23 cellular contexts compared by ENCODE assay signal in genomic region chr1:57616906-57617305, GRCh38.
"Had no signal": no experiment of that assay in that cellular context is flagged by ENCODE, and none has a peak within 500 bp of the region (broad histone marks: within the 10 kb centered on the region; RNA-seq: fewer than 3 reads in every experiment).

No MANE protein-coding gene starts in this region.

- H3K79me2 ChIP-seq: hepatocyte had no signal

- H3K4me2 ChIP-seq: hepatocyte, neural progenitor cell had no signal

- DNase-seq: cortex of kidney; effector memory CD4-positive, alpha-beta T cell; kidney; left colon; mammary epithelial cell; mucosa of descending colon; nucleus accumbens; ovary; right lobe of liver; spleen; stimulated activated CD4-positive, alpha-beta T cell treated with anti-CD3 and anti-CD28 coated beads, Interleukin-15, amount 100 ng/mL, for 24 hours; stimulated activated CD4-positive, alpha-beta T cell treated with anti-CD3 and anti-CD28 coated beads, Interleukin-2, amount 100 ng/mL, for 24 hours; stimulated activated CD4-positive, alpha-beta T cell treated with anti-CD3 and anti-CD28 coated beads, Interleukin-4, amount 100 ng/mL, for 4 hours; stimulated activated naive B cell treated with anti-CD40 and anti-IgM and Interleukin-4, amounts not matched to agents 10 μg/mL and 1 μg/mL and 100 μg/mL, for 72 hours; stimulated activated naive CD8-positive, alpha-beta T cell treated with anti-CD3 and anti-CD28 coated beads, Interleukin-15, amount 100 ng/mL, for 72 hours; testis; upper lobe of right lung had no signal

- H3K4me1 Mint-ChIP-seq: central memory CD8-positive, alpha-beta T cell; neural progenitor cell; stimulated activated naive B cell treated with anti-CD40 and anti-IgM and Interleukin-4, amounts not matched to agents 10 μg/mL and 1 μg/mL and 100 μg/mL, for 72 hours had no signal

- H3K27ac ChIP-seq: hepatocyte, neural progenitor cell, right lobe of liver, spleen, testis, tibial nerve, upper lobe of right lung had no signal

- H3K9me3 ChIP-seq: mucosa of descending colon, ovary, right lobe of liver, spleen, testis, tibial nerve, upper lobe of right lung had no signal

- H2AFZ ChIP-seq: hepatocyte, neural progenitor cell had no signal

- H3K4me3 ChIP-seq: hepatocyte, mucosa of descending colon, neural progenitor cell, ovary, right lobe of liver, spleen, testis, tibial nerve, upper lobe of right lung had no signal

- H3K4me3 Mint-ChIP-seq: central memory CD8-positive, alpha-beta T cell; natural killer cell treated with Interleukin-12 subunit alpha and Interleukin-12 subunit beta and Interleukin-15 and Interleukin-18, amount 100 ng/mL, for 72 hours; neural progenitor cell; stimulated activated naive B cell treated with anti-CD40 and anti-IgM and Interleukin-4, amounts not matched to agents 10 μg/mL and 1 μg/mL and 100 μg/mL, for 72 hours; stimulated activated naive CD8-positive, alpha-beta T cell treated with anti-CD3 and anti-CD28 coated beads, Interleukin-15, amount 100 ng/mL, for 72 hours had no signal

- H3K9ac ChIP-seq: neural progenitor cell had no signal

- H3K4me1 ChIP-seq: neural progenitor cell, right lobe of liver, tibial nerve, upper lobe of right lung had no signal

- H3K36me3 Mint-ChIP-seq: natural killer cell treated with Interleukin-12 subunit alpha and Interleukin-12 subunit beta and Interleukin-15 and Interleukin-18, amount 100 ng/mL, for 72 hours; neural progenitor cell; stimulated activated naive B cell treated with anti-CD40 and anti-IgM and Interleukin-4, amounts not matched to agents 10 μg/mL and 1 μg/mL and 100 μg/mL, for 72 hours had no signal

- H3K27me3 ChIP-seq: hepatocyte, neural progenitor cell, ovary, right lobe of liver, testis, tibial nerve, upper lobe of right lung had no signal

- H3K9me3 Mint-ChIP-seq: central memory CD8-positive, alpha-beta T cell; neural progenitor cell; stimulated activated naive B cell treated with anti-CD40 and anti-IgM and Interleukin-4, amounts not matched to agents 10 μg/mL and 1 μg/mL and 100 μg/mL, for 72 hours; stimulated activated naive CD8-positive, alpha-beta T cell treated with anti-CD3 and anti-CD28 coated beads, Interleukin-15, amount 100 ng/mL, for 72 hours had no signal

- H3K36me3 ChIP-seq: neural progenitor cell, ovary, right lobe of liver, spleen, tibial nerve, upper lobe of right lung had no signal

- ATAC-seq: esophagus mucosa; left colon; mucosa of descending colon; natural killer cell treated with Interleukin-12 subunit alpha and Interleukin-12 subunit beta and Interleukin-15 and Interleukin-18, amount 100 ng/mL, for 72 hours; right lobe of liver; stimulated activated naive B cell treated with anti-CD40 and anti-IgM and Interleukin-4, amounts not matched to agents 10 μg/mL and 1 μg/mL and 100 μg/mL, for 72 hours; stimulated activated naive CD8-positive, alpha-beta T cell treated with anti-CD3 and anti-CD28 coated beads, Interleukin-15, amount 100 ng/mL, for 72 hours; upper lobe of right lung had no signal

- H3K27ac Mint-ChIP-seq: natural killer cell treated with Interleukin-12 subunit alpha and Interleukin-12 subunit beta and Interleukin-15 and Interleukin-18, amount 100 ng/mL, for 72 hours; neural progenitor cell; stimulated activated naive B cell treated with anti-CD40 and anti-IgM and Interleukin-4, amounts not matched to agents 10 μg/mL and 1 μg/mL and 100 μg/mL, for 72 hours; stimulated activated naive CD8-positive, alpha-beta T cell treated with anti-CD3 and anti-CD28 coated beads, Interleukin-15, amount 100 ng/mL, for 72 hours had no signal
